9 cellular contexts compared by ENCODE assay signal in the genomic region with DNA sequence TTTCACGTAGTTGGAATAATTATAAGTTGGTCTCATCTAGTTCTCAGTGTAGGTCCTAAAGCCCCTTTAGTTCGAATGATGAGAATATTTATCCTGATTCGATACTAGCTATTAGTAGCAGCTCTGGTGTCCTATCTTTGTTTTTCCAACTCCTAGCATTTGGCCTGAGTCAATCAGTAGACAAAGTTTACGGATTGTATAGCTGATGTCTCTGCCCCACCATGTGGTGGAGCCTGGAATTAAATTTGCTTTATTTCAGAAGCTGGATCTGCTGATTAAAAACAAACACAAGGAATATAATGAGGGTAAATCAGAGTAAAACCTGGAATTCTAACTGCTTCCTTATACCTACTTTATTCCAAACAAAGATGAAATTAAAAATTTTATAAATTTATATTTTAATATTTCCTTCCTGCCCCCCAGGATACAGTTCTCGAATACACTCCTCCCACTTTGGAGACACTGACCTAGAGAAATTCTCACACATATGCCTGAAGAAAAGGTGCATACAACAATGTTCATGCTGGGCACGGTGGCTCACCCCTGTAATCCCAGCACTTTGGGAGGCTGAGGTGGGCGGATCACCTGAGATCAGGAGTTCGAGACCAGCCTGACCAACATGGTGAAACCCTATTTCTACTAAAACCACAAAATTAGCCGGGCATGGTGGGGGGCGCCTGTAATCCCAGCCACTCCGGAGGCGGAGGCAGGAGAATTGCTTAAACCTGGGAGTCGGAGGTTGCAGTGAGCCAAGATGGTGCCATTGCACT. TPM values are rescaled to one million over a fixed set of nuclear protein-coding genes. Genes with fewer than 3 reads are reported as not detected.
A peak's percentile ranks its signal among the peaks of the same experiment; 100 is the strongest.
DNase-seq lines count a peak whose midpoint lies in the region; ATAC-seq and TF ChIP-seq lines count a peak whose summit lies in the region.
"Had no signal": no experiment of that assay in that cellular context is flagged by ENCODE, and none has a peak within 500 bp of the region (broad histone marks: within the 10 kb centered on the region; RNA-seq: fewer than 3 reads in every experiment).

No MANE protein-coding gene starts in this region.

- no peak for TF ChIP-seq POLR2A in esophagus squamous epithelium (IDR thresholded peaks at IDR 0.05)

- H3K27ac Mint-ChIP-seq in naive thymus-derived CD8-positive, alpha-beta T cell = no peak overlapping the region

- intact Hi-C loops in esophagus squamous epithelium (cut with DNase I) = no loop called here

- H3K4me3 ChIP-seq in RWPE2 (ENCODE audit: severe bottlenecking) = no peak overlapping the region
- no peak overlapping the region for H3K4me3 ChIP-seq in esophagus squamous epithelium
- H3K4me3 ChIP-seq: BLaER1 treated with 17β-estradiol and CSF1 and Interleukin-3, amounts not matched to agents 10 nM and 100 nM had no signal

- H3K27ac ChIP-seq in RWPE2 (ENCODE audit: poor library complexity, severe bottlenecking) (no peak overlapping the region), esophagus squamous epithelium (no peak overlapping the region)
- H3K27ac ChIP-seq: BLaER1 treated with 17β-estradiol and CSF1 and Interleukin-3, amounts not matched to agents 10 nM and 100 nM had no signal

- peaks cover 9% of the 10 kb centered on the region for H3K4me1 ChIP-seq in RWPE2 (ENCODE audit: insufficient read depth, poor library complexity, severe bottlenecking)
- H3K4me1 ChIP-seq in esophagus squamous epithelium = peaks cover 4 to 31% (median 11%) of the 10 kb centered on the region in 3 donors
- H3K4me1 ChIP-seq: BLaER1 treated with 17β-estradiol and CSF1 and Interleukin-3, amounts not matched to agents 10 nM and 100 nM had no signal

- 57 to 61% methylated on average over 9 of the region's 13 CpGs for WGBS in esophagus squamous epithelium, 2 donors

- peak; percentile 86 for TF ChIP-seq CTCF in RWPE2 (IDR thresholded peaks at IDR 0.05; ENCODE audit: poor library complexity, severe bottlenecking)
- TF ChIP-seq CTCF in esophagus squamous epithelium (IDR thresholded peaks at IDR 0.05) = peak; percentile 15 to 71 (median 52)

- POLR2A ChIA-PET in naive thymus-derived CD8-positive, alpha-beta T cell (lab: Charles Lee) = interaction anchor here (1.7 kb wide), 1 partner anchor 50 kb away, joined by 3 read pairs; no protein-coding TSS in a partner anchor

- H3K27me3 ChIP-seq in RWPE2 (ENCODE audit: insufficient read depth, poor library complexity, severe bottlenecking) (no peaks in the 10 kb centered on the region), esophagus squamous epithelium (no peaks in the 10 kb centered on the region)
- H3K27me3 ChIP-seq: BLaER1 treated with 17β-estradiol and CSF1 and Interleukin-3, amounts not matched to agents 10 nM and 100 nM had no signal

- H3K9me3 Mint-ChIP-seq in naive thymus-derived CD8-positive, alpha-beta T cell = no peaks in the 10 kb centered on the region

- no peak overlapping the region for H3K4me3 Mint-ChIP-seq in naive thymus-derived CD8-positive, alpha-beta T cell

- H3K4me1 Mint-ChIP-seq in naive thymus-derived CD8-positive, alpha-beta T cell = peaks cover 0 to 3% (median 0%) of the 10 kb centered on the region in 4 donors

- ATAC-seq in RWPE2 (ENCODE audit: low read depth) (peak; percentile 77), HG02870 (IDR thresholded peaks at IDR 0.05; ENCODE audit: unreplicated experiment) (no peak), HG03521 (IDR thresholded peaks at IDR 0.05; ENCODE audit: unreplicated experiment) (no peak)
- peak; percentile 38 to 49 for ATAC-seq in naive thymus-derived CD8-positive, alpha-beta T cell

- peaks cover 0 to 4% (median 0%) of the 10 kb centered on the region in 5 donors for H3K27me3 Mint-ChIP-seq in naive thymus-derived CD8-positive, alpha-beta T cell

- H3K9me3 ChIP-seq in RWPE2 (ENCODE audit: severe bottlenecking) = no peaks in the 10 kb centered on the region
- H3K9me3 ChIP-seq in esophagus squamous epithelium = no peaks in the 10 kb centered on the region
- H3K9me3 ChIP-seq: BLaER1 treated with 17β-estradiol and CSF1 and Interleukin-3, amounts not matched to agents 10 nM and 100 nM had no signal

- H3K36me3 ChIP-seq in RWPE2 (ENCODE audit: low read depth) (no peaks in the 10 kb centered on the region), esophagus squamous epithelium (no peaks in the 10 kb centered on the region)
- H3K36me3 ChIP-seq: BLaER1 treated with 17β-estradiol and CSF1 and Interleukin-3, amounts not matched to agents 10 nM and 100 nM had no signal

- no peaks in the 10 kb centered on the region for H3K36me3 Mint-ChIP-seq in naive thymus-derived CD8-positive, alpha-beta T cell

- DNase-seq in NCI-H1417 (lab: John Stamatoyannopoulos, UW) (peak in 2 of 3 experiments; percentile 30 to 60), NCI-H1417 treated with DMSO at 0.1 percent for 48 hours (lab: John Stamatoyannopoulos, UW) (no peak), HT-29 (ENCODE audit: low spot score) (peak; percentile 58), RWPE2 (ENCODE audit: low spot score) (no peak), esophagus squamous epithelium (lab: John Stamatoyannopoulos, UW) (no peak)
- peak in 3 of 10 donors; percentile 20 to 29 (median 27) for DNase-seq in naive thymus-derived CD8-positive, alpha-beta T cell

RNA-seq across cellular contexts. Expression of gene BRMS1L, which starts 7.6 kb away (rescaled TPM):
- total RNA-seq in HT-29 (2014; rRNA removed; shearing (Covaris generic)) = 0.91 and 2.9 TPM in 2 replicates
- total RNA-seq in esophagus squamous epithelium = 1 to 10 TPM; 2.4 to 9.0 (median 5.3) TPM
- total RNA-seq in naive thymus-derived CD8-positive, alpha-beta T cell = 1 to 10 TPM; 6.2 to 6.9 TPM
- 1 to 10 TPM; 1.8 to 3.6 (median 2.7) TPM for polyA plus RNA-seq in naive thymus-derived CD8-positive, alpha-beta T cell

RNA-seq across cellular contexts. Expression of gene RALGAPA1, which starts 9.4 kb away (rescaled TPM):
- 23.0 and 24.6 TPM in 2 replicates for total RNA-seq in HT-29 (2014; rRNA removed; shearing (Covaris generic))
- 10 to 100 TPM; 22.5 to 78.6 (median 39.8) TPM for total RNA-seq in esophagus squamous epithelium
- 10 to 100 TPM; 74.0 to 74.2 TPM for total RNA-seq in naive thymus-derived CD8-positive, alpha-beta T cell
- polyA plus RNA-seq in naive thymus-derived CD8-positive, alpha-beta T cell = 10 to 100 TPM; 15.3 to 25.9 (median 17.2) TPM

Comparison
In these comparisons a context has a peak if more than half of its experiments do, and no peak if none do; other contexts are left out.
1. DNase-seq: peak in NCI-H1417 (2 of 3) and HT-29 (single experiment); none in NCI-H1417 treated with DMSO at 0.1 percent for 48 hours (single experiment), RWPE2 (single experiment) and esophagus squamous epithelium (single experiment).
2. ATAC-seq: peak in RWPE2 (single experiment) and naive thymus-derived CD8-positive, alpha-beta T cell (2 of 2); none in HG02870 (single experiment) and HG03521 (single experiment).